ENCODE assay signal across 16 cellular contexts in genomic region chr2:1594281-1595171, GRCh38.
DNase-seq lines count a peak whose midpoint lies in the region; ATAC-seq, FAIRE-seq and TF ChIP-seq lines count a peak whose summit lies in the region.
"Had no signal": no experiment of that assay in that cellular context is flagged by ENCODE, and none has a peak within 500 bp of the region (broad histone marks: within the 10 kb centered on the region; RNA-seq: fewer than 3 reads in every experiment).

No MANE protein-coding gene starts in this region.

- DNase-seq in natural killer cell treated with Interleukin-12 subunit alpha and Interleukin-12 subunit beta and Interleukin-15 and Interleukin-18, amount 100 ng/mL, for 72 hours (ENCODE audit: low spot score) = peak; percentile 49
- DNase-seq in natural killer cell (no peak), SW480 (ENCODE audit: low spot score) (peak; percentile 11), lower lobe of right lung (peak; percentile 33), urothelium cell line (ENCODE audit: low spot score) (peak; percentile 27), Caco-2 (no peak), frontal cortex (ENCODE audit: low spot score in 2 of 2) (no peak), HuH-7 (ENCODE audit: low spot score) (no peak)
- DNase-seq: activated CD4-positive, CD25-positive, alpha-beta regulatory T cell; activated T-cell treated with anti-CD3 and anti-CD28 coated beads, Interleukin-2, amount 50 U/mL, for 24 hours; GOT3; MM.1S; stimulated activated CD4-positive, alpha-beta T cell treated with anti-CD3 and anti-CD28 coated beads, Interleukin-4, amount 100 ng/mL, for 24 hours; stimulated activated naive CD4-positive, alpha-beta T cell had no signal

- H3K9me3 ChIP-seq in lower lobe of right lung (no peaks in the 10 kb centered on the region), Caco-2 (no peaks in the 10 kb centered on the region)
- H3K9me3 ChIP-seq: left lung had no signal

- H3K27ac Mint-ChIP-seq in natural killer cell treated with Interleukin-12 subunit alpha and Interleukin-12 subunit beta and Interleukin-15 and Interleukin-18, amount 100 ng/mL, for 72 hours = no peak overlapping the region
- H3K27ac Mint-ChIP-seq in natural killer cell (no peak overlapping the region), Caco-2 (ENCODE audit: unreplicated experiment) (no peak overlapping the region)
- H3K27ac Mint-ChIP-seq: activated T-cell treated with anti-CD3 and anti-CD28 coated beads, Interleukin-2, amount 50 U/mL, for 24 hours had no signal

- TF ChIP-seq CTCF in natural killer cell (IDR thresholded peaks at IDR 0.05) (no peak), lower lobe of right lung (IDR thresholded peaks at IDR 0.05) (no peak), Caco-2 (IDR thresholded peaks at IDR 0.05; ENCODE audit: insufficient read depth in 1 of 2, low read depth in 1 of 2, low read length in 1 of 2, severe bottlenecking in 1 of 2, unreplicated experiment in 1 of 2) (no peak)

- H3K4me1 Mint-ChIP-seq in natural killer cell treated with Interleukin-12 subunit alpha and Interleukin-12 subunit beta and Interleukin-15 and Interleukin-18, amount 100 ng/mL, for 72 hours (ENCODE audit: low read depth in 2 of 2) = peaks cover 0 to 2% of the 10 kb centered on the region in 2 donors
- H3K4me1 Mint-ChIP-seq in natural killer cell (no peaks in the 10 kb centered on the region), Caco-2 (ENCODE audit: low read depth, unreplicated experiment) (no peaks in the 10 kb centered on the region)

- peaks cover 6 to 8% of the 10 kb centered on the region in 2 donors for H3K27me3 Mint-ChIP-seq in natural killer cell treated with Interleukin-12 subunit alpha and Interleukin-12 subunit beta and Interleukin-15 and Interleukin-18, amount 100 ng/mL, for 72 hours
- H3K27me3 Mint-ChIP-seq in natural killer cell (ENCODE audit: low read depth in 2 of 2) = peaks cover 14 to 18% of the 10 kb centered on the region in 2 donors
- no peaks in the 10 kb centered on the region for H3K27me3 Mint-ChIP-seq in Caco-2 (ENCODE audit: insufficient read depth, unreplicated experiment)

- no peaks in the 10 kb centered on the region for H3K36me3 Mint-ChIP-seq in natural killer cell treated with Interleukin-12 subunit alpha and Interleukin-12 subunit beta and Interleukin-15 and Interleukin-18, amount 100 ng/mL, for 72 hours
- H3K36me3 Mint-ChIP-seq in natural killer cell (no peaks in the 10 kb centered on the region), Caco-2 (ENCODE audit: insufficient read depth, unreplicated experiment) (no peaks in the 10 kb centered on the region)

- FAIRE-seq in urothelium cell line (lab: Jason Lieb, UNC) = no peak
- no peak for FAIRE-seq in frontal cortex (lab: Jason Lieb, UNC)

- H3K27me3 ChIP-seq in lower lobe of right lung (ENCODE audit: low read depth) = no peaks in the 10 kb centered on the region
- H3K27me3 ChIP-seq in Caco-2 (replicated peaks; ENCODE audit: control insufficient read depth, insufficient read depth, low read length) = no peaks in the 10 kb centered on the region

- H3K27ac ChIP-seq in lower lobe of right lung = no peak overlapping the region
- H3K27ac ChIP-seq: SK-N-MC had no signal

- CTCF ChIA-PET in Caco-2 (lab: Charles Lee) = no interaction called here

- H3K9me3 Mint-ChIP-seq in natural killer cell treated with Interleukin-12 subunit alpha and Interleukin-12 subunit beta and Interleukin-15 and Interleukin-18, amount 100 ng/mL, for 72 hours = no peaks in the 10 kb centered on the region
- H3K9me3 Mint-ChIP-seq in natural killer cell (no peaks in the 10 kb centered on the region), Caco-2 (ENCODE audit: unreplicated experiment) (no peaks in the 10 kb centered on the region)
- H3K9me3 Mint-ChIP-seq: activated T-cell treated with anti-CD3 and anti-CD28 coated beads, Interleukin-2, amount 50 U/mL, for 24 hours had no signal

- H3K4me3 ChIP-seq in lower lobe of right lung (no peak overlapping the region), Caco-2 (ENCODE audit: low read depth, low read length) (no peak overlapping the region)
- H3K4me3 ChIP-seq: left lung, SK-N-MC had no signal

- no peak overlapping the region for H3K4me3 Mint-ChIP-seq in natural killer cell treated with Interleukin-12 subunit alpha and Interleukin-12 subunit beta and Interleukin-15 and Interleukin-18, amount 100 ng/mL, for 72 hours
- H3K4me3 Mint-ChIP-seq in natural killer cell (no peak overlapping the region), Caco-2 (ENCODE audit: unreplicated experiment) (no peak overlapping the region)
- H3K4me3 Mint-ChIP-seq: activated T-cell treated with anti-CD3 and anti-CD28 coated beads, Interleukin-2, amount 50 U/mL, for 24 hours had no signal

- POLR2A ChIA-PET in Caco-2 (lab: Charles Lee) = interaction anchor here (0.6 kb wide), 1 partner anchor 62 kb away, joined by 6 read pairs; no protein-coding TSS in a partner anchor

- H3K36me3 ChIP-seq in lower lobe of right lung (no peaks in the 10 kb centered on the region), Caco-2 (ENCODE audit: control insufficient read depth, insufficient read depth, low read length) (no peaks in the 10 kb centered on the region)
- H3K36me3 ChIP-seq: left lung had no signal

- H3K4me1 ChIP-seq in lower lobe of right lung (peaks cover 25% of the 10 kb centered on the region), Caco-2 (no peaks in the 10 kb centered on the region)

- intact Hi-C loops in natural killer cell (cut with micrococcal nuclease) = no loop called here
- intact Hi-C loops in lower lobe of right lung (cut with DNase I) = no loop called here
- intact Hi-C loops in Caco-2 (cut with micrococcal nuclease; ENCODE audit: unreplicated experiment) = loop anchor here (5.0 kb wide), 1 partner anchor 158 kb away; no protein-coding TSS in a partner anchor

- no TSS peak for BruUV-seq in Caco-2 (replicated peaks; lab: Mats Ljungman, UMichigan)

- ATAC-seq in natural killer cell treated with Interleukin-12 subunit alpha and Interleukin-12 subunit beta and Interleukin-15 and Interleukin-18, amount 100 ng/mL, for 72 hours = peak; percentile 35 to 46
- no peak for ATAC-seq in natural killer cell
- no peak for ATAC-seq in lower lobe of right lung

Comparison
In these comparisons a context has a peak if more than half of its experiments do, and no peak if none do; other contexts are left out.
1. ATAC-seq: peak in natural killer cell treated with Interleukin-12 subunit alpha and Interleukin-12 subunit beta and Interleukin-15 and Interleukin-18, amount 100 ng/mL, for 72 hours (2 of 2); none in natural killer cell (0 of 3) and lower lobe of right lung (0 of 2).
2. DNase-seq: peak in natural killer cell treated with Interleukin-12 subunit alpha and Interleukin-12 subunit beta and Interleukin-15 and Interleukin-18, amount 100 ng/mL, for 72 hours (single experiment), SW480 (single experiment), lower lobe of right lung (single experiment) and urothelium cell line (single experiment); none in natural killer cell (single experiment), Caco-2 (0 of 2), frontal cortex (0 of 2) and HuH-7 (single experiment).